18 cellular contexts compared by ENCODE assay signal in genomic region chr4:90996813-90997212, GRCh38.
DNase-seq lines count a peak whose midpoint lies in the region; ATAC-seq lines count a peak whose summit lies in the region.
"Had no signal": no experiment of that assay in that cellular context is flagged by ENCODE, and none has a peak within 500 bp of the region (broad histone marks: within the 10 kb centered on the region; RNA-seq: fewer than 3 reads in every experiment).

No MANE protein-coding gene starts in this region.

- ATAC-seq in GM19351 (IDR thresholded peaks at IDR 0.05; ENCODE audit: unreplicated experiment) (peak; percentile 62), HG02623 (IDR thresholded peaks at IDR 0.05; ENCODE audit: unreplicated experiment) (peak; percentile 74), HG03354 (IDR thresholded peaks at IDR 0.05; ENCODE audit: poor library complexity, severe bottlenecking, unreplicated experiment) (peak; percentile 75)

- peak; percentile 9 for DNase-seq in renal cortical epithelial cell (ENCODE audit: low read depth)
- no peak for DNase-seq in RPMI8226
- no peak for DNase-seq in T-helper 1 cell
- no peak for DNase-seq in activated naive CD4-positive, alpha-beta T cell treated with anti-CD3 and anti-CD28 coated beads, Interleukin-2, amount 50 U/mL, for 16 hours
- no peak for DNase-seq in kidney glomerular epithelial cell (lab: John Stamatoyannopoulos, UW)
- DNase-seq: Caco-2, DMS53, HFFc6, Kasumi-1, MM.1S, NCI-H1105, NCI-H187, NCI-H526 treated with DMSO at 0.1 percent for 48 hours, PC-9, T1000 had no signal
